ENCODE assay signal across 22 cellular contexts in genomic region chr2:67854798-67855197, GRCh38.
DNase-seq lines count a peak whose midpoint lies in the region; ATAC-seq and TF ChIP-seq lines count a peak whose summit lies in the region.
"Had no signal": no experiment of that assay in that cellular context is flagged by ENCODE, and none has a peak within 500 bp of the region (broad histone marks: within the 10 kb centered on the region; RNA-seq: fewer than 3 reads in every experiment).

No MANE protein-coding gene starts in this region.

- no peak overlapping the region for H3K4me2 ChIP-seq in mesendoderm (ENCODE audit: low read length)

- no peak overlapping the region for H3K18ac ChIP-seq in mesendoderm (ENCODE audit: low read length)

- no peak for ATAC-seq in GM18511 (IDR thresholded peaks at IDR 0.05; ENCODE audit: unreplicated experiment)
- ATAC-seq: activated CD4-positive, CD25-positive, alpha-beta regulatory T cell treated with anti-CD3 and anti-CD28 coated beads, Interleukin-2, amount 50 U/mL, for 24 hours; gastroesophageal sphincter; lower lobe of right lung had no signal

- H3K4me3 Mint-ChIP-seq in activated CD4-positive, alpha-beta T cell treated with anti-CD3 and anti-CD28 coated beads, Interleukin-2, amount 10 ng/mL, durations not matched to agents 7 days and 5 days: no peak overlapping the region
- no peak overlapping the region for H3K4me3 Mint-ChIP-seq in activated T-helper 2 cell treated with anti-CD3 and anti-CD28 coated beads, Interferon-gamma antibody, Interleukin-2, Interleukin-4, amounts not matched to agents 10 μg/mL and 5 μg/mL and 100 μg/mL, durations not matched to agents 14 hours and 24 hours and 36 hours (ENCODE audit: low read depth)
- H3K4me3 Mint-ChIP-seq: CD8-positive, alpha-beta memory T cell had no signal

- H3K36me3 ChIP-seq in WERI-Rb-1 (no peaks in the 10 kb centered on the region), mesendoderm (ENCODE audit: control insufficient read depth, insufficient read depth, low read length) (no peaks in the 10 kb centered on the region)
- H3K36me3 ChIP-seq: ascending aorta, gastroesophageal sphincter, lower lobe of right lung had no signal

- H3K79me2 ChIP-seq in mesendoderm (ENCODE audit: control insufficient read depth, insufficient read depth, low read length): no peaks in the 10 kb centered on the region

- peak; percentile 31 for TF ChIP-seq CTCF in HFF-Myc (IDR thresholded peaks at IDR 0.05; ENCODE audit: low read depth, low read length, missing control alignments)
- peak; percentile 39 for TF ChIP-seq CTCF in WERI-Rb-1 (IDR thresholded peaks at IDR 0.05; ENCODE audit: low read depth, low read length)

- CTCF ChIA-PET in activated CD4-positive, alpha-beta T cell treated with anti-CD3 and anti-CD28 coated beads, Interleukin-2, amount 10 ng/mL, durations not matched to agents 7 days and 5 days (lab: Charles Lee): no interaction called here

- H3K9ac ChIP-seq in mesendoderm (ENCODE audit: low read length): no peak overlapping the region
- H3K9ac ChIP-seq: GM23248 had no signal

- H3K4me1 Mint-ChIP-seq in activated CD4-positive, alpha-beta T cell treated with anti-CD3 and anti-CD28 coated beads, Interleukin-2, amount 10 ng/mL, durations not matched to agents 7 days and 5 days: no peaks in the 10 kb centered on the region
- H3K4me1 Mint-ChIP-seq in activated T-helper 2 cell treated with anti-CD3 and anti-CD28 coated beads, Interferon-gamma antibody, Interleukin-2, Interleukin-4, amounts not matched to agents 10 μg/mL and 5 μg/mL and 100 μg/mL, durations not matched to agents 14 hours and 24 hours and 36 hours (ENCODE audit: low read depth): no peaks in the 10 kb centered on the region
- H3K4me1 Mint-ChIP-seq: CD8-positive, alpha-beta memory T cell had no signal

- no peak overlapping the region for H2BK15ac ChIP-seq in mesendoderm (replicated peaks; ENCODE audit: low read depth)

- intact Hi-C loops in activated T-helper 2 cell treated with anti-CD3 and anti-CD28 coated beads, Interferon-gamma antibody, Interleukin-2, Interleukin-4, amounts not matched to agents 10 μg/mL and 5 μg/mL and 100 μg/mL, durations not matched to agents 14 hours and 24 hours and 36 hours (cut with micrococcal nuclease): no loop called here

- H3K79me1 ChIP-seq in mesendoderm (ENCODE audit: low read length): no peaks in the 10 kb centered on the region

- H3K27me3 ChIP-seq in WERI-Rb-1 (ENCODE audit: insufficient read depth, low read depth, severe bottlenecking) (peaks cover 95% of the 10 kb centered on the region), mesendoderm (ENCODE audit: insufficient read depth, low read length, poor library complexity) (no peaks in the 10 kb centered on the region)
- H3K27me3 ChIP-seq: ascending aorta had no signal

- no peak overlapping the region for H3K56ac ChIP-seq in mesendoderm (ENCODE audit: low read length)

- no peaks in the 10 kb centered on the region for H3K36me3 Mint-ChIP-seq in activated CD4-positive, alpha-beta T cell treated with anti-CD3 and anti-CD28 coated beads, Interleukin-2, amount 10 ng/mL, durations not matched to agents 7 days and 5 days (ENCODE audit: low read depth)
- H3K36me3 Mint-ChIP-seq in activated T-helper 2 cell treated with anti-CD3 and anti-CD28 coated beads, Interferon-gamma antibody, Interleukin-2, Interleukin-4, amounts not matched to agents 10 μg/mL and 5 μg/mL and 100 μg/mL, durations not matched to agents 14 hours and 24 hours and 36 hours (ENCODE audit: low read depth): no peaks in the 10 kb centered on the region
- H3K36me3 Mint-ChIP-seq: CD8-positive, alpha-beta memory T cell had no signal

- H3K4ac ChIP-seq in mesendoderm (ENCODE audit: low read depth, low read length): no peak overlapping the region

- H3K27ac ChIP-seq in WERI-Rb-1 (no peak overlapping the region), mesendoderm (ENCODE audit: low read depth, low read length) (no peak overlapping the region)
- H3K27ac ChIP-seq: ascending aorta, gastroesophageal sphincter, GM23248, HL-60, lower lobe of right lung, skin epidermis had no signal

- H2BK120ac ChIP-seq in mesendoderm (ENCODE audit: low read depth, low read length): no peak overlapping the region

- peak; percentile 13 for DNase-seq in activated CD4-positive, alpha-beta T cell treated with anti-CD3 and anti-CD28 coated beads for 48 hours
- DNase-seq in activated CD4-positive, alpha-beta T cell treated with anti-CD3 and anti-CD28 coated beads, Interleukin-2, amount 10 ng/mL, durations not matched to agents 7 days and 5 days: no peak
- no peak for DNase-seq in HFF-Myc (ENCODE audit: extremely low read depth, low read depth)
- peak; percentile 17 for DNase-seq in WERI-Rb-1
- DNase-seq in mesendoderm: peak; percentile 14
- no peak for DNase-seq in mucosa of gallbladder (ENCODE audit: low spot score)
- no peak for DNase-seq in activated T-helper 2 cell treated with anti-CD3 and anti-CD28 coated beads, Interferon-gamma antibody, Interleukin-2, Interleukin-4, amounts not matched to agents 10 μg/mL and 5 μg/mL and 100 μg/mL, durations not matched to agents 14 hours and 24 hours and 36 hours (ENCODE audit: low spot score)
- DNase-seq: activated CD8-positive, alpha-beta memory T cell treated with anti-CD3 and anti-CD28 coated beads, Interleukin-2, amount 50 U/mL, for 48 hours; CD8-positive, alpha-beta memory T cell; GM23248; KBM-7; lower lobe of right lung; NCI-H1436 treated with DMSO at 0.1 percent for 48 hours; NCI-H345; SIG-M5; stimulated activated CD4-positive, alpha-beta T cell treated with anti-CD3 and anti-CD28 coated beads, Interleukin-4, amount 100 ng/mL, for 1 hour had no signal

- no peaks in the 10 kb centered on the region for H3K9me3 Mint-ChIP-seq in activated CD4-positive, alpha-beta T cell treated with anti-CD3 and anti-CD28 coated beads, Interleukin-2, amount 10 ng/mL, durations not matched to agents 7 days and 5 days
- no peaks in the 10 kb centered on the region for H3K9me3 Mint-ChIP-seq in activated T-helper 2 cell treated with anti-CD3 and anti-CD28 coated beads, Interferon-gamma antibody, Interleukin-2, Interleukin-4, amounts not matched to agents 10 μg/mL and 5 μg/mL and 100 μg/mL, durations not matched to agents 14 hours and 24 hours and 36 hours
- H3K9me3 Mint-ChIP-seq: CD8-positive, alpha-beta memory T cell had no signal

- no peak overlapping the region for H3K4me3 ChIP-seq in HFF-Myc (replicated peaks; ENCODE audit: low read depth, low read length)
- no peak overlapping the region for H3K4me3 ChIP-seq in WERI-Rb-1 (ENCODE audit: low read depth, low read length)
- no peak overlapping the region for H3K4me3 ChIP-seq in mesendoderm (ENCODE audit: low read length)
- H3K4me3 ChIP-seq: ascending aorta, gastroesophageal sphincter, GM23248, lower lobe of right lung, skin epidermis had no signal

- H4K8ac ChIP-seq in mesendoderm (ENCODE audit: low read depth, low read length): no peak overlapping the region

- H3K9me3 ChIP-seq in WERI-Rb-1 (ENCODE audit: severe bottlenecking): no peaks in the 10 kb centered on the region
- H3K9me3 ChIP-seq: ascending aorta, gastroesophageal sphincter, lower lobe of right lung had no signal

- H2AK5ac ChIP-seq in mesendoderm (ENCODE audit: low read length): no peak overlapping the region

- peaks cover 8% of the 10 kb centered on the region for H3K27me3 Mint-ChIP-seq in activated CD4-positive, alpha-beta T cell treated with anti-CD3 and anti-CD28 coated beads, Interleukin-2, amount 10 ng/mL, durations not matched to agents 7 days and 5 days
- no peaks in the 10 kb centered on the region for H3K27me3 Mint-ChIP-seq in activated T-helper 2 cell treated with anti-CD3 and anti-CD28 coated beads, Interferon-gamma antibody, Interleukin-2, Interleukin-4, amounts not matched to agents 10 μg/mL and 5 μg/mL and 100 μg/mL, durations not matched to agents 14 hours and 24 hours and 36 hours (ENCODE audit: low read depth)

- H4K5ac ChIP-seq in mesendoderm (ENCODE audit: low read length): no peak overlapping the region

- H3K27ac Mint-ChIP-seq in activated CD4-positive, alpha-beta T cell treated with anti-CD3 and anti-CD28 coated beads, Interleukin-2, amount 10 ng/mL, durations not matched to agents 7 days and 5 days: no peak overlapping the region
- no peak overlapping the region for H3K27ac Mint-ChIP-seq in activated T-helper 2 cell treated with anti-CD3 and anti-CD28 coated beads, Interferon-gamma antibody, Interleukin-2, Interleukin-4, amounts not matched to agents 10 μg/mL and 5 μg/mL and 100 μg/mL, durations not matched to agents 14 hours and 24 hours and 36 hours
- H3K27ac Mint-ChIP-seq: CD8-positive, alpha-beta memory T cell had no signal

- H3K23ac ChIP-seq in mesendoderm (ENCODE audit: low read length): no peak overlapping the region

- H3K4me1 ChIP-seq in mesendoderm (ENCODE audit: control insufficient read depth, low read depth, low read length): no peaks in the 10 kb centered on the region
- H3K4me1 ChIP-seq: gastroesophageal sphincter, lower lobe of right lung had no signal

- whole genome bisulfite sequencing in mesendoderm (ENCODE audit: extremely low coverage, insufficient coverage, low lambda C conversion rate): no CpG with 5 or more reads among the region's 1 CpG

- H2BK5ac ChIP-seq in mesendoderm (ENCODE audit: low read length): no peak overlapping the region

- POLR2A ChIA-PET in activated CD4-positive, alpha-beta T cell treated with anti-CD3 and anti-CD28 coated beads, Interleukin-2, amount 10 ng/mL, durations not matched to agents 7 days and 5 days (lab: Charles Lee): no interaction called here

Comparison
In these comparisons a context has a peak if more than half of its experiments do, and no peak if none do; other contexts are left out.
1. DNase-seq: peak in activated CD4-positive, alpha-beta T cell treated with anti-CD3 and anti-CD28 coated beads for 48 hours (single experiment), WERI-Rb-1 (single experiment) and mesendoderm (single experiment); none in activated CD4-positive, alpha-beta T cell treated with anti-CD3 and anti-CD28 coated beads, Interleukin-2, amount 10 ng/mL, durations not matched to agents 7 days and 5 days (single experiment), HFF-Myc (single experiment), mucosa of gallbladder (single experiment) and activated T-helper 2 cell treated with anti-CD3 and anti-CD28 coated beads, Interferon-gamma antibody, Interleukin-2, Interleukin-4, amounts not matched to agents 10 μg/mL and 5 μg/mL and 100 μg/mL, durations not matched to agents 14 hours and 24 hours and 36 hours (single experiment).